23 cellular contexts compared by ENCODE assay signal in the genomic region with DNA sequence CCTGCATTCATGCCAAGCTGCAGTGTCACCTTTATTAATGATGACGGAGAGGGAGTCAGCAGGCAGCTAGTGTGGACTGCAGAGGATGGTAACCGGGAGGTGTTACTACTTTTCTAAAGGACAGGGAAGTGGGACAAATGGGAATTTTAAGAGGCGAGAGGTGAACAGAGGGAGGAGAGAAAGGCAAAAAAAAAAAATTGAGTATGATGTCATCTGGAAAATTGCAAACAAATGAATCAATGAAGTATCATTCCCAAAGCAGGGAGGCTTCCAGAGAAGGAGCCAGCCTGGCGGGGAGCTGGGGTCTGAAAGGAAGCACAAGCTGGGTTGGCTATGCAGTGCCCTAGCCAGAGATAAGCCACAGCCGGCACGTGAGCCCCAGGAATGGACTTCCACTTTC. TPM values are rescaled to one million over a fixed set of nuclear protein-coding genes. Genes with fewer than 3 reads are reported as not detected.
"Had no signal": no experiment of that assay in that cellular context is flagged by ENCODE, and none has a peak within 500 bp of the region (broad histone marks: within the 10 kb centered on the region; RNA-seq: fewer than 3 reads in every experiment).

No MANE protein-coding gene starts in this region.

- ATAC-seq: Panc1, PC-3, SK-N-SH treated with all-trans-retinoic acid at 6 μM for 48 hours had no signal

- H3K27ac ChIP-seq: HL-60, RWPE1 had no signal

- DNase-seq: KBM-7, NCI-H1105, NCI-H1417, NCI-H1436 treated with DMSO at 0.1 percent for 48 hours, NCI-H1694, NCI-H187 treated with DMSO at 0.1 percent for 48 hours, NCI-H2029 treated with DMSO at 0.1 percent for 48 hours, NCI-H2171 treated with DMSO at 0.1 percent for 48 hours, NCI-H2227 treated with DMSO at 0.1 percent for 48 hours, NCI-H446, NCI-H510A, NCI-H524 treated with DMSO at 0.1 percent for 48 hours, NCI-H69, NCI-H774, PC-3, SHP77 had no signal

RNA-seq across cellular contexts. Expression of gene FRG2B, which starts 12.9 kb away (rescaled TPM):
- total RNA-seq: LHCN-M2; MCF 10A; PC-3; T-helper 1 cell treated with Interleukin-12 subunit alpha and Interleukin-12 subunit beta and Interleukin-4 antibody, amounts not matched to agents 30 ng/mL and 1 ng/mL, for 36 hours had no signal

RNA-seq across cellular contexts. Expression of gene SYCE1, which starts 48.3 kb away (rescaled TPM):
- total RNA-seq: LHCN-M2, MCF 10A, PC-3 had no signal
